8 cellular contexts compared by ENCODE assay signal in genomic region chr5:142783601-142784291, GRCh38. TPM values are rescaled to one million over a fixed set of nuclear protein-coding genes. Genes with fewer than 3 reads are reported as not detected.
DNase-seq lines count a peak whose midpoint lies in the region; ATAC-seq and TF ChIP-seq lines count a peak whose summit lies in the region.

No MANE protein-coding gene starts in this region.

- intact Hi-C loops in left ventricle myocardium superior (cut with micrococcal nuclease), result no loop called here

- H3K9me3 Mint-ChIP-seq in activated T-cell treated with anti-CD3 and anti-CD28 coated beads, Interleukin-2, amount 50 U/mL, for 24 hours, result no peaks in the 10 kb centered on the region
- H3K9me3 Mint-ChIP-seq in progenitor cell of endocrine pancreas (ENCODE audit: low read depth), result no peaks in the 10 kb centered on the region

- H3K27me3 Mint-ChIP-seq in activated T-cell treated with anti-CD3 and anti-CD28 coated beads, Interleukin-2, amount 50 U/mL, for 24 hours, result no peaks in the 10 kb centered on the region
- no peaks in the 10 kb centered on the region for H3K27me3 Mint-ChIP-seq in progenitor cell of endocrine pancreas

- peak overlapping the region; percentile 62 for H3K4me3 Mint-ChIP-seq in activated T-cell treated with anti-CD3 and anti-CD28 coated beads, Interleukin-2, amount 50 U/mL, for 24 hours
- H3K4me3 Mint-ChIP-seq in progenitor cell of endocrine pancreas (ENCODE audit: low read depth), result no peak overlapping the region

- H3K27ac Mint-ChIP-seq in activated T-cell treated with anti-CD3 and anti-CD28 coated beads, Interleukin-2, amount 50 U/mL, for 24 hours, result peak overlapping the region; percentile 92
- no peak overlapping the region for H3K27ac Mint-ChIP-seq in progenitor cell of endocrine pancreas

- TF ChIP-seq CTCF in GM20000 (IDR thresholded peaks at IDR 0.05; ENCODE audit: extremely low read depth, missing control alignments), result no peak
- TF ChIP-seq CTCF in progenitor cell of endocrine pancreas (IDR thresholded peaks at IDR 0.05; ENCODE audit: unreplicated experiment), result no peak

- peak; percentile 69 for DNase-seq in activated T-cell treated with anti-CD3 and anti-CD28 coated beads, Interleukin-2, amount 50 U/mL, for 24 hours
- DNase-seq in left ventricle myocardium superior, result peak; percentile 66
- DNase-seq in stimulated activated CD4-positive, alpha-beta T cell treated with anti-CD3 and anti-CD28 coated beads, Interleukin-15, amount 100 ng/mL, for 24 hours, result peak; percentile 75
- no peak for DNase-seq in GM20000 (ENCODE audit: low spot score)
- no peak for DNase-seq in HUDEP-2 (lab: John Stamatoyannopoulos, UW; ENCODE audit: unreplicated experiment in 76 of 76)
- no peak for DNase-seq in progenitor cell of endocrine pancreas (ENCODE audit: low spot score, unreplicated experiment)

- ATAC-seq in GM18873 (IDR thresholded peaks at IDR 0.05; ENCODE audit: low FRiP score, unreplicated experiment) (peak; percentile 85), HG02973 (IDR thresholded peaks at IDR 0.05; ENCODE audit: unreplicated experiment) (peak; percentile 69), left ventricle myocardium superior (peak; percentile 51)

- H3K36me3 Mint-ChIP-seq in activated T-cell treated with anti-CD3 and anti-CD28 coated beads, Interleukin-2, amount 50 U/mL, for 24 hours (ENCODE audit: low read depth), result peaks cover 2% of the 10 kb centered on the region
- H3K36me3 Mint-ChIP-seq in progenitor cell of endocrine pancreas (ENCODE audit: insufficient read depth), result no peaks in the 10 kb centered on the region

- H3K4me1 Mint-ChIP-seq in activated T-cell treated with anti-CD3 and anti-CD28 coated beads, Interleukin-2, amount 50 U/mL, for 24 hours (ENCODE audit: low read depth), result peaks cover 77% of the 10 kb centered on the region
- H3K4me1 Mint-ChIP-seq in progenitor cell of endocrine pancreas (ENCODE audit: low read depth), result peaks cover 15% of the 10 kb centered on the region

RNA-seq across cellular contexts. Expression of gene ARHGAP26, which starts 13.6 kb away (rescaled TPM):
- 34.9 TPM for total RNA-seq in left ventricle myocardium superior
- total RNA-seq in progenitor cell of endocrine pancreas, result 21.3 and 24.5 TPM in 2 replicates

Comparison
In these comparisons a context has a peak if more than half of its experiments do, and no peak if none do; other contexts are left out.
1. DNase-seq: peak in activated T-cell treated with anti-CD3 and anti-CD28 coated beads, Interleukin-2, amount 50 U/mL, for 24 hours (single experiment), left ventricle myocardium superior (single experiment) and stimulated activated CD4-positive, alpha-beta T cell treated with anti-CD3 and anti-CD28 coated beads, Interleukin-15, amount 100 ng/mL, for 24 hours (single experiment); none in GM20000 (single experiment), HUDEP-2 (0 of 76) and progenitor cell of endocrine pancreas (single experiment).
2. Peak in every context shown above with its lines, with median percentiles within 50 percentile points of each other: ATAC-seq.